In the genomic region with DNA sequence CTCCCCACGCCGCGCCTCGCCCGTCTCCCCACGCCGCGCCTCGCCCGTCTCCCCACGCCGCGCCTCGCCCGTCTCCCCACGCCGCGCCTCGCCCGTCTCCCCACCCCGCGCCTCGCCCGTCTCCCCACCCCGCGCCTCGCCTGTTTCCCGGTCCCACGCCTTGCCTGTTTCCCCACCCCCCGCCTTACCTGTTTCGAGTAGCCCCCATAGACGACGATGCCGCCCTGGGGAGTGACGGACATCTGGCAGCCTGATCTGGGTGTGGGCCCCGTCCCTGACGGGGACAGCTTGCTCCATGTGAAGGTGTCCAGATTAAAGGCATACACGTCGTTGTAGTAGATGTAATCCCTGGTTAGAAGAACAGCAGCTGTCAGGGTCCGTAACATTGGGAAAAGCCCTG, we compare ENCODE assay signal across 7 cellular contexts. TPM values are rescaled to one million over a fixed set of nuclear protein-coding genes. Genes with fewer than 3 reads are reported as not detected.
A peak's percentile ranks its signal among the peaks of the same experiment; 100 is the strongest.
DNase-seq lines count a peak whose midpoint lies in the region; ATAC-seq and TF ChIP-seq lines count a peak whose summit lies in the region.
"Not testable (repeated sequence)": the region's sequence is repeated elsewhere in the genome, so short reads cannot be mapped to it uniquely, and the experiment has no call there.

No MANE protein-coding gene starts in this region.

- H3K9me3 ChIP-seq in Caco-2; SJCRH30 (replicated peaks): not testable (repeated sequence)

- not testable (repeated sequence) for H3K36me3 ChIP-seq in Caco-2 (ENCODE audit: control insufficient read depth, insufficient read depth, low read length)
- peaks cover 17% of the 10 kb centered on the region for H3K36me3 ChIP-seq in SJCRH30

- TF ChIP-seq CTCF in Caco-2 (IDR thresholded peaks at IDR 0.05; ENCODE audit: insufficient read depth in 1 of 2, low read depth in 1 of 2, low read length in 1 of 2, severe bottlenecking in 1 of 2, unreplicated experiment in 1 of 2): not testable (repeated sequence)

- CTCF ChIA-PET in Caco-2 (lab: Charles Lee): not testable (repeated sequence)

- H3K9me3 Mint-ChIP-seq in Caco-2 (ENCODE audit: unreplicated experiment); central memory CD8-positive, alpha-beta T cell; natural killer cell treated with Interleukin-12 subunit alpha and Interleukin-12 subunit beta and Interleukin-15 and Interleukin-18, amount 100 ng/mL, for 72 hours; stimulated activated memory B cell treated with anti-CD40 and anti-IgM and Interleukin-4, amounts not matched to agents 10 μg/mL and 1 μg/mL and 100 μg/mL, for 72 hours: not testable (repeated sequence)

- POLR2A ChIA-PET in Caco-2 (lab: Charles Lee): not testable (repeated sequence)

- H3K4me1 ChIP-seq in Caco-2: not testable (repeated sequence)
- peaks cover 53% of the 10 kb centered on the region for H3K4me1 ChIP-seq in SJCRH30

- not testable (repeated sequence) for H3K4me3 ChIP-seq in Caco-2 (ENCODE audit: low read depth, low read length); SJCRH30

- not testable (repeated sequence) for H3K27me3 ChIP-seq in Caco-2 (replicated peaks; ENCODE audit: control insufficient read depth, insufficient read depth, low read length); SJCRH30

- intact Hi-C loops in Caco-2 (cut with micrococcal nuclease; ENCODE audit: unreplicated experiment); Right ventricle myocardium inferior (cut with DNase I): not testable (repeated sequence)

- H3K27me3 Mint-ChIP-seq in Caco-2 (ENCODE audit: insufficient read depth, unreplicated experiment); central memory CD8-positive, alpha-beta T cell; natural killer cell treated with Interleukin-12 subunit alpha and Interleukin-12 subunit beta and Interleukin-15 and Interleukin-18, amount 100 ng/mL, for 72 hours; stimulated activated memory B cell treated with anti-CD40 and anti-IgM and Interleukin-4, amounts not matched to agents 10 μg/mL and 1 μg/mL and 100 μg/mL, for 72 hours: not testable (repeated sequence)

- not testable (repeated sequence) for ATAC-seq in central memory CD8-positive, alpha-beta T cell (replicated peaks; ENCODE audit: extremely low read depth, poor library complexity, severe bottlenecking); Right ventricle myocardium inferior; natural killer cell treated with Interleukin-12 subunit alpha and Interleukin-12 subunit beta and Interleukin-15 and Interleukin-18, amount 100 ng/mL, for 72 hours; stimulated activated memory B cell treated with anti-CD40 and anti-IgM and Interleukin-4, amounts not matched to agents 10 μg/mL and 1 μg/mL and 100 μg/mL, for 72 hours

- H3K27ac Mint-ChIP-seq in Caco-2 (ENCODE audit: unreplicated experiment): peak overlapping the region; percentile 56
- H3K27ac Mint-ChIP-seq in central memory CD8-positive, alpha-beta T cell (ENCODE audit: low read depth): peak overlapping the region; percentile 67
- peak overlapping the region in 1 of 2 donors; percentile 36 for H3K27ac Mint-ChIP-seq in natural killer cell treated with Interleukin-12 subunit alpha and Interleukin-12 subunit beta and Interleukin-15 and Interleukin-18, amount 100 ng/mL, for 72 hours
- H3K27ac Mint-ChIP-seq in stimulated activated memory B cell treated with anti-CD40 and anti-IgM and Interleukin-4, amounts not matched to agents 10 μg/mL and 1 μg/mL and 100 μg/mL, for 72 hours: peak overlapping the region; percentile 77

- H3K4me1 Mint-ChIP-seq in Caco-2 (ENCODE audit: low read depth, unreplicated experiment): not testable (repeated sequence)
- peaks cover 37% of the 10 kb centered on the region for H3K4me1 Mint-ChIP-seq in central memory CD8-positive, alpha-beta T cell
- H3K4me1 Mint-ChIP-seq in natural killer cell treated with Interleukin-12 subunit alpha and Interleukin-12 subunit beta and Interleukin-15 and Interleukin-18, amount 100 ng/mL, for 72 hours (ENCODE audit: low read depth in 2 of 2): peaks cover 33 to 53% of the 10 kb centered on the region in 2 donors
- peaks cover 55% of the 10 kb centered on the region for H3K4me1 Mint-ChIP-seq in stimulated activated memory B cell treated with anti-CD40 and anti-IgM and Interleukin-4, amounts not matched to agents 10 μg/mL and 1 μg/mL and 100 μg/mL, for 72 hours

- DNase-seq in Caco-2; central memory CD8-positive, alpha-beta T cell (ENCODE audit: low spot score in 2 of 2); natural killer cell treated with Interleukin-12 subunit alpha and Interleukin-12 subunit beta and Interleukin-15 and Interleukin-18, amount 100 ng/mL, for 72 hours (ENCODE audit: low spot score): not testable (repeated sequence)
- DNase-seq in NCI-H82 (lab: John Stamatoyannopoulos, UW): peak; percentile 67
- peak in 1 of 2 experiments; percentile 24 for DNase-seq in SJCRH30
- peak; percentile 28 for DNase-seq in Right ventricle myocardium inferior (ENCODE audit: missing footprints)

- H3K27ac ChIP-seq in SJCRH30: peak overlapping the region; percentile 85

- BruUV-seq in Caco-2 (replicated peaks; lab: Mats Ljungman, UMichigan): not testable (repeated sequence)

- H3K4me3 Mint-ChIP-seq in Caco-2 (ENCODE audit: unreplicated experiment); central memory CD8-positive, alpha-beta T cell; stimulated activated memory B cell treated with anti-CD40 and anti-IgM and Interleukin-4, amounts not matched to agents 10 μg/mL and 1 μg/mL and 100 μg/mL, for 72 hours: not testable (repeated sequence)
- peak overlapping the region; percentile 23 for H3K4me3 Mint-ChIP-seq in natural killer cell treated with Interleukin-12 subunit alpha and Interleukin-12 subunit beta and Interleukin-15 and Interleukin-18, amount 100 ng/mL, for 72 hours

- peaks cover 79% of the 10 kb centered on the region for H3K36me3 Mint-ChIP-seq in Caco-2 (ENCODE audit: insufficient read depth, unreplicated experiment)
- peaks cover 57% of the 10 kb centered on the region for H3K36me3 Mint-ChIP-seq in central memory CD8-positive, alpha-beta T cell (ENCODE audit: insufficient read depth)
- peaks cover 14% of the 10 kb centered on the region for H3K36me3 Mint-ChIP-seq in natural killer cell treated with Interleukin-12 subunit alpha and Interleukin-12 subunit beta and Interleukin-15 and Interleukin-18, amount 100 ng/mL, for 72 hours
- peaks cover 82% of the 10 kb centered on the region for H3K36me3 Mint-ChIP-seq in stimulated activated memory B cell treated with anti-CD40 and anti-IgM and Interleukin-4, amounts not matched to agents 10 μg/mL and 1 μg/mL and 100 μg/mL, for 72 hours

RNA-seq across cellular contexts. Expression of a gene that starts 39.2 kb away (rescaled TPM):
- total RNA-seq in Caco-2 (2022) (116 and 117 TPM in 2 replicates), Right ventricle myocardium inferior (10.0 TPM)
- 19.2 and 25.9 TPM in 2 replicates for total RNA-seq in SJCRH30 (2014; rRNA removed; shearing (Covaris generic))
- total RNA-seq in natural killer cell treated with Interleukin-12 subunit alpha and Interleukin-12 subunit beta and Interleukin-15 and Interleukin-18, amount 100 ng/mL, for 72 hours: 100 to 1,000 TPM in 1 of 2 donors, 10 to 100 TPM in 1; 71.0 to 188 TPM
